In genomic region chr15:88400069-88400468, GRCh38 we compare ENCODE assay signal across 22 cellular contexts.
A peak's percentile ranks its signal among the peaks of the same experiment; 100 is the strongest.
DNase-seq lines count a peak whose midpoint lies in the region; ATAC-seq, FAIRE-seq and TF ChIP-seq lines count a peak whose summit lies in the region.
"Had no signal": no experiment of that assay in that cellular context is flagged by ENCODE, and none has a peak within 500 bp of the region (broad histone marks: within the 10 kb centered on the region; RNA-seq: fewer than 3 reads in every experiment).

No MANE protein-coding gene starts in this region.

- DNase-seq in activated CD8-positive, alpha-beta memory T cell treated with anti-CD3 and anti-CD28 coated beads, Interleukin-2, amount 50 U/mL, for 48 hours, result peak; percentile 41
- no peak for DNase-seq in activated CD8-positive, alpha-beta memory T cell treated with anti-CD3 and anti-CD28 coated beads, Interleukin-2, amount 10 ng/mL, durations not matched to agents 7 days and 5 days
- DNase-seq in NCI-H82 treated with DMSO at 0.1 percent for 48 hours (lab: John Stamatoyannopoulos, UW; ENCODE audit: unreplicated experiment) (peak; percentile 16), bronchial epithelial cell (ENCODE audit: low read depth) (no peak), GM10266 (ENCODE audit: extremely low spot score) (no peak), kidney (no peak), NCI-H446 (lab: John Stamatoyannopoulos, UW) (no peak)
- DNase-seq: MM.1S, NCI-H2029, Right ventricle myocardium superior, RPMI8226, T-helper 1 cell had no signal

- no peak overlapping the region for H3K4me3 Mint-ChIP-seq in activated CD8-positive, alpha-beta memory T cell treated with anti-CD3 and anti-CD28 coated beads, Interleukin-2, amount 10 ng/mL, durations not matched to agents 7 days and 5 days
- H3K4me3 Mint-ChIP-seq: B cell had no signal

- CTCF ChIA-PET in activated CD8-positive, alpha-beta memory T cell treated with anti-CD3 and anti-CD28 coated beads, Interleukin-2, amount 10 ng/mL, durations not matched to agents 7 days and 5 days (lab: Charles Lee), result no interaction called here

- H3K36me3 ChIP-seq in bronchial epithelial cell (ENCODE audit: control insufficient read depth, insufficient read depth, low read length) (no peaks in the 10 kb centered on the region), kidney (ENCODE audit: control insufficient read depth in 1 of 2, insufficient read depth in 2 of 2, low read length in 2 of 2) (no peaks in the 10 kb centered on the region)

- no peaks in the 10 kb centered on the region for H3K9me3 Mint-ChIP-seq in activated CD8-positive, alpha-beta memory T cell treated with anti-CD3 and anti-CD28 coated beads, Interleukin-2, amount 10 ng/mL, durations not matched to agents 7 days and 5 days (ENCODE audit: low read depth)

- no peaks in the 10 kb centered on the region for H3K36me3 Mint-ChIP-seq in activated CD8-positive, alpha-beta memory T cell treated with anti-CD3 and anti-CD28 coated beads, Interleukin-2, amount 10 ng/mL, durations not matched to agents 7 days and 5 days

- H3K27ac ChIP-seq in kidney (ENCODE audit: low read depth in 2 of 2, low read length in 2 of 2), result no peak overlapping the region
- H3K27ac ChIP-seq: 22Rv1 had no signal

- peaks cover 0 to 2% of the 10 kb centered on the region in 2 donors for H3K9me3 ChIP-seq in kidney (ENCODE audit: control insufficient read depth in 1 of 2, low read length in 2 of 2)

- H3K27me3 Mint-ChIP-seq in activated CD8-positive, alpha-beta memory T cell treated with anti-CD3 and anti-CD28 coated beads, Interleukin-2, amount 10 ng/mL, durations not matched to agents 7 days and 5 days, result peaks cover 30% of the 10 kb centered on the region

- TF ChIP-seq CTCF in bronchial epithelial cell (IDR thresholded peaks at IDR 0.05; ENCODE audit: insufficient read depth, low read length, severe bottlenecking), result no peak
- TF ChIP-seq CTCF in GM10266 (IDR thresholded peaks at IDR 0.05; ENCODE audit: control insufficient read depth, insufficient read depth, low read depth, missing control alignments), result no peak
- TF ChIP-seq CTCF in kidney (IDR thresholded peaks at IDR 0.05; ENCODE audit: borderline replicate concordance, extremely low read depth, insufficient read depth), result no peak

- no peaks in the 10 kb centered on the region for H3K4me1 Mint-ChIP-seq in activated CD8-positive, alpha-beta memory T cell treated with anti-CD3 and anti-CD28 coated beads, Interleukin-2, amount 10 ng/mL, durations not matched to agents 7 days and 5 days

- no peak overlapping the region for H3K9ac ChIP-seq in kidney (ENCODE audit: low read length in 2 of 2)

- intact Hi-C loops in kidney (cut with DNase I), result no loop called here

- peak; percentile 36 for FAIRE-seq in bronchial epithelial cell (lab: Jason Lieb, UNC)
- FAIRE-seq in kidney (lab: Jason Lieb, UNC), result no peak
- FAIRE-seq: D721Med, G401.6, GM12878, GM19239, H54, HTR-8/SVneo, K562 had no signal

- no peak for ATAC-seq in activated CD8-positive, alpha-beta memory T cell treated with anti-CD3 and anti-CD28 coated beads, Interleukin-2, amount 10 ng/mL, durations not matched to agents 7 days and 5 days
- no peak for ATAC-seq in GM18870 (IDR thresholded peaks at IDR 0.05; ENCODE audit: unreplicated experiment)
- ATAC-seq: GM12878, K562 had no signal

- H3K27me3 ChIP-seq in bronchial epithelial cell (ENCODE audit: control insufficient read depth, insufficient read depth, low read length), result no peaks in the 10 kb centered on the region

- H3K4me1 ChIP-seq in kidney (ENCODE audit: control insufficient read depth in 1 of 2, insufficient read depth in 1 of 2, low read depth in 1 of 2, low read length in 2 of 2), result peaks cover 4 to 5% of the 10 kb centered on the region in 2 donors

- H3K4me3 ChIP-seq in bronchial epithelial cell (ENCODE audit: low read depth, low read length) (no peak overlapping the region), kidney (ENCODE audit: low read length in 2 of 2) (no peak overlapping the region)
- H3K4me3 ChIP-seq: GM12878, K562 had no signal

- no peak overlapping the region for H3K27ac Mint-ChIP-seq in activated CD8-positive, alpha-beta memory T cell treated with anti-CD3 and anti-CD28 coated beads, Interleukin-2, amount 10 ng/mL, durations not matched to agents 7 days and 5 days
- H3K27ac Mint-ChIP-seq: B cell had no signal

Comparison
In these comparisons a context has a peak if more than half of its experiments do, and no peak if none do; other contexts are left out.
1. DNase-seq: peak in activated CD8-positive, alpha-beta memory T cell treated with anti-CD3 and anti-CD28 coated beads, Interleukin-2, amount 50 U/mL, for 48 hours (single experiment) and NCI-H82 treated with DMSO at 0.1 percent for 48 hours (single experiment); none in activated CD8-positive, alpha-beta memory T cell treated with anti-CD3 and anti-CD28 coated beads, Interleukin-2, amount 10 ng/mL, durations not matched to agents 7 days and 5 days (single experiment), bronchial epithelial cell (single experiment), GM10266 (single experiment), kidney (single experiment) and NCI-H446 (0 of 2).